18 cellular contexts compared by ENCODE assay signal in genomic region chr20:61497029-61497627, GRCh38.
"Had no signal": no experiment of that assay in that cellular context is flagged by ENCODE, and none has a peak within 500 bp of the region (broad histone marks: within the 10 kb centered on the region; RNA-seq: fewer than 3 reads in every experiment).

No MANE protein-coding gene starts in this region.

- H3K4me1 Mint-ChIP-seq: naive B cell; stimulated activated effector memory CD8-positive, alpha-beta T cell treated with anti-CD3 and anti-CD28 coated beads, Interleukin-12 subunit alpha, Interleukin-12 subunit beta, amount 100 ng/mL, for 72 hours had no signal

- H3K27ac Mint-ChIP-seq: activated CD4-positive, alpha-beta memory T cell treated with anti-CD3 and anti-CD28 coated beads, Interleukin-2, amount 10 ng/mL, durations not matched to agents 7 days and 5 days; activated naive CD8-positive, alpha-beta T cell treated with anti-CD3 and anti-CD28 coated beads for 36 hours; activated T-cell treated with anti-CD3 and anti-CD28 coated beads, Interleukin-2, amount 50 U/mL, for 24 hours; dendritic cell treated with granulocyte-macrophage colony-stimulating factor and Interleukin-4, amounts not matched to agents 40 ng/mL and 50 ng/mL, for 4 days; stimulated activated effector memory CD8-positive, alpha-beta T cell treated with anti-CD3 and anti-CD28 coated beads, Interleukin-12 subunit alpha, Interleukin-12 subunit beta, amount 100 ng/mL, for 72 hours had no signal

- H3K27me3 ChIP-seq: brain microvascular endothelial cell, vagina had no signal

- FAIRE-seq: kidney, pancreas had no signal

- H3K9me3 ChIP-seq: pancreas, tibial artery, vagina had no signal

- H3K36me3 Mint-ChIP-seq: activated naive CD8-positive, alpha-beta T cell treated with anti-CD3 and anti-CD28 coated beads for 36 hours; naive B cell; stimulated activated effector memory CD8-positive, alpha-beta T cell treated with anti-CD3 and anti-CD28 coated beads, Interleukin-12 subunit alpha, Interleukin-12 subunit beta, amount 100 ng/mL, for 72 hours had no signal

- H3K9me3 Mint-ChIP-seq: activated naive CD8-positive, alpha-beta T cell treated with anti-CD3 and anti-CD28 coated beads for 36 hours; activated T-cell treated with anti-CD3 and anti-CD28 coated beads, Interleukin-2, amount 50 U/mL, for 24 hours; dendritic cell treated with granulocyte-macrophage colony-stimulating factor and Interleukin-4, amounts not matched to agents 40 ng/mL and 50 ng/mL, for 4 days; stimulated activated effector memory CD8-positive, alpha-beta T cell treated with anti-CD3 and anti-CD28 coated beads, Interleukin-12 subunit alpha, Interleukin-12 subunit beta, amount 100 ng/mL, for 72 hours had no signal

- H3K27me3 Mint-ChIP-seq: activated CD4-positive, alpha-beta memory T cell treated with anti-CD3 and anti-CD28 coated beads, Interleukin-2, amount 10 ng/mL, durations not matched to agents 7 days and 5 days; activated naive CD8-positive, alpha-beta T cell treated with anti-CD3 and anti-CD28 coated beads for 36 hours; dendritic cell treated with granulocyte-macrophage colony-stimulating factor and Interleukin-4, amounts not matched to agents 40 ng/mL and 50 ng/mL, for 4 days; naive B cell had no signal

- H3K27ac ChIP-seq: brain microvascular endothelial cell, left lung, pancreas, tibial artery, vagina had no signal

- H3K4me1 ChIP-seq: left lung, pancreas, tibial artery, vagina had no signal

- ATAC-seq: left lung; pancreas; stimulated activated effector memory CD8-positive, alpha-beta T cell treated with anti-CD3 and anti-CD28 coated beads, Interleukin-12 subunit alpha, Interleukin-12 subunit beta, amount 100 ng/mL, for 72 hours had no signal

- DNase-seq: activated CD4-positive, alpha-beta memory T cell treated with anti-CD3 and anti-CD28 coated beads, Interleukin-2, amount 10 ng/mL, durations not matched to agents 7 days and 5 days; activated CD4-positive, alpha-beta T cell treated with anti-CD3 and anti-CD28 coated beads for 4 hours; activated gamma-delta T cell; activated naive CD8-positive, alpha-beta T cell treated with anti-CD3 and anti-CD28 coated beads for 36 hours; activated T-cell treated with anti-CD3 and anti-CD28 coated beads, Interleukin-2, amount 50 U/mL, for 24 hours; brain microvascular endothelial cell; effector memory CD4-positive, alpha-beta T cell; foreskin melanocyte; kidney; left lung; mammary epithelial cell; naive B cell; pancreas; stimulated activated CD4-positive, alpha-beta T cell treated with anti-CD3 and anti-CD28 coated beads, Interleukin-1b, Interleukin-23, amount 100 ng/mL, for 48 hours; tibial artery had no signal

- H3K4me3 ChIP-seq: left lung, pancreas, tibial artery, vagina had no signal

- H3K36me3 ChIP-seq: brain microvascular endothelial cell, left lung, pancreas, tibial artery, vagina had no signal

- H3K4me3 Mint-ChIP-seq: activated CD4-positive, alpha-beta memory T cell treated with anti-CD3 and anti-CD28 coated beads, Interleukin-2, amount 10 ng/mL, durations not matched to agents 7 days and 5 days; activated naive CD8-positive, alpha-beta T cell treated with anti-CD3 and anti-CD28 coated beads for 36 hours; activated T-cell treated with anti-CD3 and anti-CD28 coated beads, Interleukin-2, amount 50 U/mL, for 24 hours; dendritic cell treated with granulocyte-macrophage colony-stimulating factor and Interleukin-4, amounts not matched to agents 40 ng/mL and 50 ng/mL, for 4 days; naive B cell; stimulated activated effector memory CD8-positive, alpha-beta T cell treated with anti-CD3 and anti-CD28 coated beads, Interleukin-12 subunit alpha, Interleukin-12 subunit beta, amount 100 ng/mL, for 72 hours had no signal
